1 cellular context compared by ENCODE assay signal in the genomic region with DNA sequence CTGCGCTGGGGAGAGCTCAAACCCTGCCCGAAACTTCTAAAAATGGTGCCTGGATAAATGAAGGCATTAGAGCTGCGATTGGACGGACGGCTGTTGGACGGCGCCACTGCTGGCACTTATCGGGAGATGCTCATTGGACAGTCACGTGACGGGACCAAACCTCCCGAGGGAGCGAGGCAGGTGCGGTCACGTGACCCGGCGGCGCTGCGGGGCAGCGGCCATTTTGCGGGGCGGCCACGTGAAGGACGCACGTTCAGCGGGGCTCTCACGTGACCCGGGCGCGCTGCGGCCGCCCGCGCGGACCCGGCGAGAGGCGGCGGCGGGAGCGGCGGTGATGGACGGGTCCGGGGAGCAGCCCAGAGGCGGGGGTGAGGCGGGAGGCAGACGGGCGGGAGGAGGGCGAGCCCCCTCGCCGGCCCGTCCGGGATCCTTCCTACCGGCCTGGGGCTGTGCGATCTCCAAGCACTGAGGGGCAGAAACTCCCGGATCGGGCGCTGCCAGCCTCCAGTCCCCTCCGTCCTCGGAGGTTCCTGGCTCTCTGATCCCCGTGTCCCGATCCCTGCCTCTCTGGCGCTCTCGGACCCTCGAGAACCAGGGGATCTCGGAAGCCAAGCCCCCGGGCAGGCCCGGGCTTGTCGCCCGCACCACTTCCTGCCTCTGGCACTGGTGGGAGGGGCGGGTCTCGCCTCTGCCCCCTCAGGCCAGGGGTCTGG.
TF ChIP-seq lines count a peak whose summit lies in the region.

A gene (plus strand): TSS at position 281 of the 713 bp plus-strand sequence. CDS start 54 bp downstream, at position 335.

TF ChIP-seq in K562, 482 proteins besides CTCF, POLR2A, EP300 and RAD21 (continued from another document and continues in another):
- TF ChIP-seq, protein P1, sequence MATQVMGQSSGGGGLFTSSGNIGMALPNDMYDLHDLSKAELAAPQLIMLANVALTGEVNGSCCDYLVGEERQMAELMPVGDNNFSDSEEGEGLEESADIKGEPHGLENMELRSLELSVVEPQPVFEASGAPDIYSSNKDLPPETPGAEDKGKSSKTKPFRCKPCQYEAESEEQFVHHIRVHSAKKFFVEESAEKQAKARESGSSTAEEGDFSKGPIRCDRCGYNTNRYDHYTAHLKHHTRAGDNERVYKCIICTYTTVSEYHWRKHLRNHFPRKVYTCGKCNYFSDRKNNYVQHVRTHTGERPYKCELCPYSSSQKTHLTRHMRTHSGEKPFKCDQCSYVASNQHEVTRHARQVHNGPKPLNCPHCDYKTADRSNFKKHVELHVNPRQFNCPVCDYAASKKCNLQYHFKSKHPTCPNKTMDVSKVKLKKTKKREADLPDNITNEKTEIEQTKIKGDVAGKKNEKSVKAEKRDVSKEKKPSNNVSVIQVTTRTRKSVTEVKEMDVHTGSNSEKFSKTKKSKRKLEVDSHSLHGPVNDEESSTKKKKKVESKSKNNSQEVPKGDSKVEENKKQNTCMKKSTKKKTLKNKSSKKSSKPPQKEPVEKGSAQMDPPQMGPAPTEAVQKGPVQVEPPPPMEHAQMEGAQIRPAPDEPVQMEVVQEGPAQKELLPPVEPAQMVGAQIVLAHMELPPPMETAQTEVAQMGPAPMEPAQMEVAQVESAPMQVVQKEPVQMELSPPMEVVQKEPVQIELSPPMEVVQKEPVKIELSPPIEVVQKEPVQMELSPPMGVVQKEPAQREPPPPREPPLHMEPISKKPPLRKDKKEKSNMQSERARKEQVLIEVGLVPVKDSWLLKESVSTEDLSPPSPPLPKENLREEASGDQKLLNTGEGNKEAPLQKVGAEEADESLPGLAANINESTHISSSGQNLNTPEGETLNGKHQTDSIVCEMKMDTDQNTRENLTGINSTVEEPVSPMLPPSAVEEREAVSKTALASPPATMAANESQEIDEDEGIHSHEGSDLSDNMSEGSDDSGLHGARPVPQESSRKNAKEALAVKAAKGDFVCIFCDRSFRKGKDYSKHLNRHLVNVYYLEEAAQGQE (CRISPR knock-in tag; IDR thresholded peaks at IDR 0.05; ENCODE audit: low read depth): 0 out of 2 replicates have a peak, but pooled peaks have one; percentile 24
- TF ChIP-seq RFX1 (IDR thresholded peaks at IDR 0.05): no peak
- TF ChIP-seq PHF8 (IDR thresholded peaks at IDR 0.05; ENCODE audit: borderline replicate concordance, low read length): peak; percentile 69; the same call in 1 of the 2 replicates
- TF ChIP-seq KDM5B (IDR thresholded peaks at IDR 0.05; ENCODE audit: insufficient replicate concordance, low read depth, low read length): peak; percentile 58
- TF ChIP-seq, protein P2, sequence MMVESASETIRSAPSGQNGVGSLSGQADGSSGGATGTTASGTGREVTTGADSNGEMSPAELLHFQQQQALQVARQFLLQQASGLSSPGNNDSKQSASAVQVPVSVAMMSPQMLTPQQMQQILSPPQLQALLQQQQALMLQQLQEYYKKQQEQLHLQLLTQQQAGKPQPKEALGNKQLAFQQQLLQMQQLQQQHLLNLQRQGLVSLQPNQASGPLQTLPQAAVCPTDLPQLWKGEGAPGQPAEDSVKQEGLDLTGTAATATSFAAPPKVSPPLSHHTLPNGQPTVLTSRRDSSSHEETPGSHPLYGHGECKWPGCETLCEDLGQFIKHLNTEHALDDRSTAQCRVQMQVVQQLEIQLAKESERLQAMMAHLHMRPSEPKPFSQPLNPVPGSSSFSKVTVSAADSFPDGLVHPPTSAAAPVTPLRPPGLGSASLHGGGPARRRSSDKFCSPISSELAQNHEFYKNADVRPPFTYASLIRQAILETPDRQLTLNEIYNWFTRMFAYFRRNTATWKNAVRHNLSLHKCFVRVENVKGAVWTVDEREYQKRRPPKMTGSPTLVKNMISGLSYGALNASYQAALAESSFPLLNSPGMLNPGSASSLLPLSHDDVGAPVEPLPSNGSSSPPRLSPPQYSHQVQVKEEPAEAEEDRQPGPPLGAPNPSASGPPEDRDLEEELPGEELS (CRISPR knock-in tag; IDR thresholded peaks at IDR 0.05; ENCODE audit: borderline replicate concordance): no peak
- TF ChIP-seq, protein P3, sequence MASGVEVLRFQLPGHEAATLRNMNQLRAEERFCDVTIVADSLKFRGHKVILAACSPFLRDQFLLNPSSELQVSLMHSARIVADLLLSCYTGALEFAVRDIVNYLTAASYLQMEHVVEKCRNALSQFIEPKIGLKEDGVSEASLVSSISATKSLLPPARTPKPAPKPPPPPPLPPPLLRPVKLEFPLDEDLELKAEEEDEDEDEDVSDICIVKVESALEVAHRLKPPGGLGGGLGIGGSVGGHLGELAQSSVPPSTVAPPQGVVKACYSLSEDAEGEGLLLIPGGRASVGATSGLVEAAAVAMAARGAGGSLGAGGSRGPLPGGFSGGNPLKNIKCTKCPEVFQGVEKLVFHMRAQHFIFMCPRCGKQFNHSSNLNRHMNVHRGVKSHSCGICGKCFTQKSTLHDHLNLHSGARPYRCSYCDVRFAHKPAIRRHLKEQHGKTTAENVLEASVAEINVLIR (CRISPR knock-in tag; IDR thresholded peaks at IDR 0.05): peak; percentile 54; the same call in 1 of the 2 replicates
- TF ChIP-seq, protein P4, sequence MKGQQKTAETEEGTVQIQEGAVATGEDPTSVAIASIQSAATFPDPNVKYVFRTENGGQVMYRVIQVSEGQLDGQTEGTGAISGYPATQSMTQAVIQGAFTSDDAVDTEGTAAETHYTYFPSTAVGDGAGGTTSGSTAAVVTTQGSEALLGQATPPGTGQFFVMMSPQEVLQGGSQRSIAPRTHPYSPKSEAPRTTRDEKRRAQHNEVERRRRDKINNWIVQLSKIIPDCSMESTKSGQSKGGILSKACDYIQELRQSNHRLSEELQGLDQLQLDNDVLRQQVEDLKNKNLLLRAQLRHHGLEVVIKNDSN (CRISPR knock-in tag; IDR thresholded peaks at IDR 0.05): peak; percentile 99
- TF ChIP-seq, protein P5, sequence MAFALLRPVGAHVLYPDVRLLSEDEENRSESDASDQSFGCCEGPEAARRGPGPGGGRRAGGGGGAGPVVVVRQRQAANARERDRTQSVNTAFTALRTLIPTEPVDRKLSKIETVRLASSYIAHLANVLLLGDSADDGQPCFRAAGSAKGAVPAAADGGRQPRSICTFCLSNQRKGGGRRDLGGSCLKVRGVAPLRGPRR (CRISPR knock-in tag; IDR thresholded peaks at IDR 0.05): no peak
- TF ChIP-seq NEUROD1 (IDR thresholded peaks at IDR 0.05; ENCODE audit: borderline replicate concordance, low read depth, low read length, partially characterized antibody): peak; percentile 62
- TF ChIP-seq NRF1 (conservative IDR thresholded peaks at IDR 0.05 in 1 of 2, IDR thresholded peaks at IDR 0.05 in 1 of 2): peak; percentile 49 to 61; a peak in 3 of 4 replicates
- TF ChIP-seq MED1 (CRISPR knock-in tag; IDR thresholded peaks at IDR 0.05; ENCODE audit: borderline replicate concordance): no peak
- TF ChIP-seq, protein P6, sequence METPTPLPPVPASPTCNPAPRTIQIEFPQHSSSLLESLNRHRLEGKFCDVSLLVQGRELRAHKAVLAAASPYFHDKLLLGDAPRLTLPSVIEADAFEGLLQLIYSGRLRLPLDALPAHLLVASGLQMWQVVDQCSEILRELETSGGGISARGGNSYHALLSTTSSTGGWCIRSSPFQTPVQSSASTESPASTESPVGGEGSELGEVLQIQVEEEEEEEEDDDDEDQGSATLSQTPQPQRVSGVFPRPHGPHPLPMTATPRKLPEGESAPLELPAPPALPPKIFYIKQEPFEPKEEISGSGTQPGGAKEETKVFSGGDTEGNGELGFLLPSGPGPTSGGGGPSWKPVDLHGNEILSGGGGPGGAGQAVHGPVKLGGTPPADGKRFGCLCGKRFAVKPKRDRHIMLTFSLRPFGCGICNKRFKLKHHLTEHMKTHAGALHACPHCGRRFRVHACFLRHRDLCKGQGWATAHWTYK (CRISPR knock-in tag; IDR thresholded peaks at IDR 0.05): 0 out of 2 replicates have a peak, but pooled peaks have one; percentile 2
- no peak for TF ChIP-seq RBM39 (optimal IDR thresholded peaks at IDR 0.05; ENCODE audit: low read depth, low read length)
- peak; percentile 86 to 98; a peak in 3 of 4 replicates for TF ChIP-seq SIN3A (IDR thresholded peaks at IDR 0.05; ENCODE audit: borderline replicate concordance in 2 of 2, control insufficient read depth in 1 of 2, low read depth in 2 of 2, low read length in 2 of 2)
- TF ChIP-seq MEF2A (IDR thresholded peaks at IDR 0.05; ENCODE audit: control insufficient read depth, low read depth, low read length): peak; percentile 53; the same call in 1 of the 2 replicates
- 0 out of 2 replicates have a peak, but pooled peaks have one; percentile 28 for TF ChIP-seq ZNF583 (CRISPR knock-in tag; IDR thresholded peaks at IDR 0.05)
- peak; percentile 28; the same call in 1 of the 2 replicates for TF ChIP-seq ZNF76 (CRISPR knock-in tag; IDR thresholded peaks at IDR 0.05; ENCODE audit: borderline replicate concordance)
- TF ChIP-seq CREM (IDR thresholded peaks at IDR 0.05; ENCODE audit: low read depth): peak; percentile 87
- TF ChIP-seq, protein P7, sequence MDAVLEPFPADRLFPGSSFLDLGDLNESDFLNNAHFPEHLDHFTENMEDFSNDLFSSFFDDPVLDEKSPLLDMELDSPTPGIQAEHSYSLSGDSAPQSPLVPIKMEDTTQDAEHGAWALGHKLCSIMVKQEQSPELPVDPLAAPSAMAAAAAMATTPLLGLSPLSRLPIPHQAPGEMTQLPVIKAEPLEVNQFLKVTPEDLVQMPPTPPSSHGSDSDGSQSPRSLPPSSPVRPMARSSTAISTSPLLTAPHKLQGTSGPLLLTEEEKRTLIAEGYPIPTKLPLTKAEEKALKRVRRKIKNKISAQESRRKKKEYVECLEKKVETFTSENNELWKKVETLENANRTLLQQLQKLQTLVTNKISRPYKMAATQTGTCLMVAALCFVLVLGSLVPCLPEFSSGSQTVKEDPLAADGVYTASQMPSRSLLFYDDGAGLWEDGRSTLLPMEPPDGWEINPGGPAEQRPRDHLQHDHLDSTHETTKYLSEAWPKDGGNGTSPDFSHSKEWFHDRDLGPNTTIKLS (IDR thresholded peaks at IDR 0.05; ENCODE audit: borderline replicate concordance, low read depth): peak; percentile 63; the same call in 1 of the 2 replicates
- TF ChIP-seq FOS (IDR thresholded peaks at IDR 0.05; ENCODE audit: extremely low read depth, insufficient read length): peak; percentile 91
- no peak for TF ChIP-seq COPS2 (conservative IDR thresholded peaks at IDR 0.05)
- TF ChIP-seq RUNX1 (IDR thresholded peaks at IDR 0.05; ENCODE audit: low read depth): no peak
- peak; percentile 18; the same call in 1 of the 2 replicates for TF ChIP-seq KLF13 (tag; IDR thresholded peaks at IDR 0.05; ENCODE audit: borderline replicate concordance, low read depth)
- no peak for TF ChIP-seq GABPB2 (CRISPR knock-in tag; conservative IDR thresholded peaks at IDR 0.05)
- no peak for TF ChIP-seq ZNF696 (CRISPR knock-in tag; conservative IDR thresholded peaks at IDR 0.05)
- TF ChIP-seq, protein P8, sequence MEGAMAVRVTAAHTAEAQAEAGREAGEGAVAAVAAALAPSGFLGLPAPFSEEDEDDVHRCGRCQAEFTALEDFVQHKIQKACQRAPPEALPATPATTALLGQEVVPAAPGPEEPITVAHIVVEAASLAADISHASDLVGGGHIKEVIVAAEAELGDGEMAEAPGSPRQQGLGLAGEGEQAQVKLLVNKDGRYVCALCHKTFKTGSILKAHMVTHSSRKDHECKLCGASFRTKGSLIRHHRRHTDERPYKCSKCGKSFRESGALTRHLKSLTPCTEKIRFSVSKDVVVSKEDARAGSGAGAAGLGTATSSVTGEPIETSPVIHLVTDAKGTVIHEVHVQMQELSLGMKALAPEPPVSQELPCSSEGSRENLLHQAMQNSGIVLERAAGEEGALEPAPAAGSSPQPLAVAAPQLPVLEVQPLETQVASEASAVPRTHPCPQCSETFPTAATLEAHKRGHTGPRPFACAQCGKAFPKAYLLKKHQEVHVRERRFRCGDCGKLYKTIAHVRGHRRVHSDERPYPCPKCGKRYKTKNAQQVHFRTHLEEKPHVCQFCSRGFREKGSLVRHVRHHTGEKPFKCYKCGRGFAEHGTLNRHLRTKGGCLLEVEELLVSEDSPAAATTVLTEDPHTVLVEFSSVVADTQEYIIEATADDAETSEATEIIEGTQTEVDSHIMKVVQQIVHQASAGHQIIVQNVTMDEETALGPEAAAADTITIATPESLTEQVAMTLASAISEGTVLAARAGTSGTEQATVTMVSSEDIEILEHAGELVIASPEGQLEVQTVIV (CRISPR knock-in tag; IDR thresholded peaks at IDR 0.05; ENCODE audit: borderline replicate concordance): no peak
- TF ChIP-seq TAF15 (IDR thresholded peaks at IDR 0.05; ENCODE audit: low read depth, low read length): no peak
- TF ChIP-seq DDX20 (tag; IDR thresholded peaks at IDR 0.05; ENCODE audit: low read depth): no peak
- peak; percentile 34; the same call in 1 of the 2 replicates for TF ChIP-seq ZNF263 (CRISPR knock-in tag; IDR thresholded peaks at IDR 0.05; ENCODE audit: borderline replicate concordance)
- TF ChIP-seq CC2D1A (IDR thresholded peaks at IDR 0.05): 0 out of 2 replicates have a peak, but pooled peaks have one; percentile 1
- TF ChIP-seq CCNT2 (IDR thresholded peaks at IDR 0.05; ENCODE audit: borderline replicate concordance, extremely low read depth, insufficient read length, low read depth, low read length): peak; percentile 97
- TF ChIP-seq GTF2F1 (IDR thresholded peaks at IDR 0.05; ENCODE audit: low read depth, low read length): peak; percentile 90; the same call in 1 of the 2 replicates
- TF ChIP-seq, protein P9, sequence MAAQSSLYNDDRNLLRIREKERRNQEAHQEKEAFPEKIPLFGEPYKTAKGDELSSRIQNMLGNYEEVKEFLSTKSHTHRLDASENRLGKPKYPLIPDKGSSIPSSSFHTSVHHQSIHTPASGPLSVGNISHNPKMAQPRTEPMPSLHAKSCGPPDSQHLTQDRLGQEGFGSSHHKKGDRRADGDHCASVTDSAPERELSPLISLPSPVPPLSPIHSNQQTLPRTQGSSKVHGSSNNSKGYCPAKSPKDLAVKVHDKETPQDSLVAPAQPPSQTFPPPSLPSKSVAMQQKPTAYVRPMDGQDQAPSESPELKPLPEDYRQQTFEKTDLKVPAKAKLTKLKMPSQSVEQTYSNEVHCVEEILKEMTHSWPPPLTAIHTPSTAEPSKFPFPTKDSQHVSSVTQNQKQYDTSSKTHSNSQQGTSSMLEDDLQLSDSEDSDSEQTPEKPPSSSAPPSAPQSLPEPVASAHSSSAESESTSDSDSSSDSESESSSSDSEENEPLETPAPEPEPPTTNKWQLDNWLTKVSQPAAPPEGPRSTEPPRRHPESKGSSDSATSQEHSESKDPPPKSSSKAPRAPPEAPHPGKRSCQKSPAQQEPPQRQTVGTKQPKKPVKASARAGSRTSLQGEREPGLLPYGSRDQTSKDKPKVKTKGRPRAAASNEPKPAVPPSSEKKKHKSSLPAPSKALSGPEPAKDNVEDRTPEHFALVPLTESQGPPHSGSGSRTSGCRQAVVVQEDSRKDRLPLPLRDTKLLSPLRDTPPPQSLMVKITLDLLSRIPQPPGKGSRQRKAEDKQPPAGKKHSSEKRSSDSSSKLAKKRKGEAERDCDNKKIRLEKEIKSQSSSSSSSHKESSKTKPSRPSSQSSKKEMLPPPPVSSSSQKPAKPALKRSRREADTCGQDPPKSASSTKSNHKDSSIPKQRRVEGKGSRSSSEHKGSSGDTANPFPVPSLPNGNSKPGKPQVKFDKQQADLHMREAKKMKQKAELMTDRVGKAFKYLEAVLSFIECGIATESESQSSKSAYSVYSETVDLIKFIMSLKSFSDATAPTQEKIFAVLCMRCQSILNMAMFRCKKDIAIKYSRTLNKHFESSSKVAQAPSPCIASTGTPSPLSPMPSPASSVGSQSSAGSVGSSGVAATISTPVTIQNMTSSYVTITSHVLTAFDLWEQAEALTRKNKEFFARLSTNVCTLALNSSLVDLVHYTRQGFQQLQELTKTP (IDR thresholded peaks at IDR 0.05; ENCODE audit: low read depth in 1 of 2, partially characterized antibody in 2 of 2): peak in 1 of 2 experiments; percentile 88
- no peak for TF ChIP-seq BCL6 (CRISPR knock-in tag; IDR thresholded peaks at IDR 0.05)
- TF ChIP-seq NFYB (IDR thresholded peaks at IDR 0.05; ENCODE audit: extremely low read depth, insufficient read length): peak; percentile 53
- no peak for TF ChIP-seq ZBED1 (IDR thresholded peaks at IDR 0.05)
- no peak for TF ChIP-seq NFATC3 (IDR thresholded peaks at IDR 0.05)
- TF ChIP-seq HNRNPLL (IDR thresholded peaks at IDR 0.05; ENCODE audit: low read depth, low read length, poor library complexity, severe bottlenecking): no peak
- TF ChIP-seq CBFA2T3 (IDR thresholded peaks at IDR 0.05): peak; percentile 45; the same call in 1 of the 2 replicates
- TF ChIP-seq FOXJ3 (CRISPR knock-in tag; IDR thresholded peaks at IDR 0.05): no peak
